ENCODE assay signal across 1 cellular context in the genomic region with DNA sequence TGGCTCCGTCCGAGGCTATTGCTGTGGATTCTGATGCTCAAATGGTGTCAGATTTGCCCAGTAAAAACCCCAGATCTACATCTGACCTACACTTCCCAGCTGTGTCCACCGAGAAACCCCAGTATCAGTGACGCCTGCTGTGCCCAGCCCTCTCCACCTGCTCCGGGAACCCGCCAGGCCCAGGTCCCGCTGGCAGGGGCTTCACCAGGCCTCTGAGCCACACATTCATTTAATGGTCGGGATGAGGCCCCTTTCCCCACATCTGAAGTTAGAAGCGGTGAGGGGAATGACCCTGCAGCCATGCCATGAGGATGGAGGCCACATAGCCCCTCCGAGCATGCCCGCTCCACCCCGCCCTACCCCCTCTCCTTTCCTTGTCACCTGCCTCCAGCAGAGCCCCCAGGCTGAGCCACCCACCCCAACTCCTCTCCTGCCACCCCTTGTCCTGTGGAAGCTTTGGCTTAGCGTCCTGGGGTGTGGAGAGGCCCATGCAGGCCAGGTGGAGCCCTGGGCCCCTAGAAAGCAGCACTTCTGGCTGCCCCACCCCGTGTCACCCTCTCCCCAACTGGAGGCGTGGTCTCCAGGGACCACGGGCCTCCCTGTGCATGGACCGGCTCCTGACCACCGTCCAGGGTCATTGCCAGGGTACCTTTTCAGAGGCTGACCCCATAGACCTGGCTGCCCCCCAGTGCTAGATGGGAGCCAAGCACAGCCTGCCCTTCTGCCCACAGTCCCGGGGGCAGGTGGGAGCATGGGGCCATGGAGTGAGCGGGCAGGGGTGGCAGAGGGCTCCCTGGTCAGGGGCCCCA.
TF ChIP-seq lines count a peak whose summit lies in the region.

No MANE protein-coding gene starts in this region.

TF ChIP-seq in HepG2, 621 proteins besides CTCF, POLR2A, EP300 and RAD21:
- no peak for TF ChIP-seq EHMT2 (IDR thresholded peaks at IDR 0.05; ENCODE audit: borderline replicate concordance, low read depth, low read length)
- TF ChIP-seq AGO2 (optimal IDR thresholded peaks at IDR 0.05; ENCODE audit: low read depth, low read length): peak; percentile 35
